In genomic region chr16:85026696-85027095, GRCh38 we compare ENCODE assay signal across 1 cellular context.
TF ChIP-seq lines count a peak whose summit lies in the region.

No MANE protein-coding gene starts in this region.

TF ChIP-seq in HEK293T, 16 proteins besides CTCF, POLR2A, EP300 and RAD21 (continued from another document):
- TF ChIP-seq L3MBTL2 (conservative IDR thresholded peaks at IDR 0.05), result no peak
